In genomic region chr1:162091681-162092524, GRCh38 we compare ENCODE assay signal across 1 cellular context.
TF ChIP-seq lines count a peak whose summit lies in the region.

No MANE protein-coding gene starts in this region.

TF ChIP-seq in H1, 55 proteins besides CTCF, POLR2A, EP300 and RAD21:
- TF ChIP-seq BRCA1 (IDR thresholded peaks at IDR 0.05; ENCODE audit: low read depth, low read length): no peak
- TF ChIP-seq JUND (IDR thresholded peaks at IDR 0.05; ENCODE audit: low read length): no peak
- TF ChIP-seq USF2 (IDR thresholded peaks at IDR 0.05; ENCODE audit: low read length): no peak
- peak; percentile 67; the same call in 1 of the 2 replicates for TF ChIP-seq YY1 (IDR thresholded peaks at IDR 0.05; ENCODE audit: low read depth, low read length)
- peak; percentile 94 for TF ChIP-seq NANOG (IDR thresholded peaks at IDR 0.05; ENCODE audit: insufficient read depth, low read depth, low read length, poor library complexity, severe bottlenecking)
- no peak for TF ChIP-seq POU5F1 (IDR thresholded peaks at IDR 0.05; ENCODE audit: low read depth, low read length)
- TF ChIP-seq RFX5 (IDR thresholded peaks at IDR 0.05; ENCODE audit: borderline replicate concordance, low read depth, low read length): no peak
- TF ChIP-seq KDM4A (IDR thresholded peaks at IDR 0.05; ENCODE audit: low read depth, low read length, severe bottlenecking): no peak
- TF ChIP-seq ASH2L (IDR thresholded peaks at IDR 0.05; ENCODE audit: low read length): no peak
- TF ChIP-seq EZH2 (IDR thresholded peaks at IDR 0.05; ENCODE audit: low read depth, low read length, severe bottlenecking): no peak
- no peak for TF ChIP-seq KDM5A (IDR thresholded peaks at IDR 0.05; ENCODE audit: low read length)
- TF ChIP-seq CHD1 (IDR thresholded peaks at IDR 0.05; ENCODE audit: low read depth, low read length): no peak
- peak; percentile 53; the same call in 1 of the 2 replicates for TF ChIP-seq SP1 (IDR thresholded peaks at IDR 0.05; ENCODE audit: low read depth, low read length)
- TF ChIP-seq SP2 (IDR thresholded peaks at IDR 0.05; ENCODE audit: low read length): no peak
- TF ChIP-seq CBX8 (IDR thresholded peaks at IDR 0.05; ENCODE audit: borderline replicate concordance, low read depth, low read length): no peak
- no peak for TF ChIP-seq FOSL1 (IDR thresholded peaks at IDR 0.05; ENCODE audit: insufficient read depth, low read depth, low read length)
- TF ChIP-seq JUN (IDR thresholded peaks at IDR 0.05; ENCODE audit: low read depth, low read length): no peak
- no peak for TF ChIP-seq CBX5 (IDR thresholded peaks at IDR 0.05; ENCODE audit: low read depth, low read length)
- peak; percentile 49 for TF ChIP-seq CTBP2 (IDR thresholded peaks at IDR 0.05; ENCODE audit: borderline replicate concordance, insufficient read depth, insufficient read length, low read length)
- no peak for TF ChIP-seq SUZ12 (IDR thresholded peaks at IDR 0.05; ENCODE audit: low read length)
- TF ChIP-seq SIX5 (IDR thresholded peaks at IDR 0.05; ENCODE audit: low read depth, low read length): no peak
- no peak for TF ChIP-seq KDM1A (IDR thresholded peaks at IDR 0.05; ENCODE audit: borderline replicate concordance, low read length)
- TF ChIP-seq TCF12 (IDR thresholded peaks at IDR 0.05; ENCODE audit: low read depth, low read length): 0 out of 2 replicates have a peak, but pooled peaks have one; percentile 25
- no peak for TF ChIP-seq SIRT6 (IDR thresholded peaks at IDR 0.05; ENCODE audit: low read length)
- TF ChIP-seq EGR1 (IDR thresholded peaks at IDR 0.05; ENCODE audit: borderline replicate concordance, low read depth, low read length): no peak
- TF ChIP-seq RNF2 (IDR thresholded peaks at IDR 0.05; ENCODE audit: borderline replicate concordance, low read depth, low read length, missing control alignments, poor library complexity, severe bottlenecking): no peak
- no peak for TF ChIP-seq CHD2 (IDR thresholded peaks at IDR 0.05; ENCODE audit: low read length)
- TF ChIP-seq HDAC2 (IDR thresholded peaks at IDR 0.05; ENCODE audit: borderline replicate concordance in 1 of 2, low read depth in 2 of 2, low read length in 2 of 2): peak in 1 of 2 experiments; percentile 92; a peak in 1 of 4 replicates
- TF ChIP-seq CEBPB (IDR thresholded peaks at IDR 0.05; ENCODE audit: low read depth, low read length): peak; percentile 40; the same call in 1 of the 2 replicates
- TF ChIP-seq MAFK (IDR thresholded peaks at IDR 0.05; ENCODE audit: low read depth, low read length): no peak
- TF ChIP-seq GTF2F1 (IDR thresholded peaks at IDR 0.05; ENCODE audit: borderline replicate concordance, low read depth, low read length): no peak
- TF ChIP-seq ATF3 (IDR thresholded peaks at IDR 0.05; ENCODE audit: insufficient read depth, low read depth, low read length): no peak
- no peak for TF ChIP-seq RBBP5 (IDR thresholded peaks at IDR 0.05; ENCODE audit: borderline replicate concordance, low read depth, low read length)
- no peak for TF ChIP-seq HDAC6 (IDR thresholded peaks at IDR 0.05; ENCODE audit: low read depth, low read length)
- no peak for TF ChIP-seq RXRA (IDR thresholded peaks at IDR 0.05; ENCODE audit: insufficient read depth, low read depth, low read length)
- TF ChIP-seq ATF2 (IDR thresholded peaks at IDR 0.05; ENCODE audit: low read length): no peak
- no peak for TF ChIP-seq TBP (IDR thresholded peaks at IDR 0.05; ENCODE audit: low read depth, low read length)
- TF ChIP-seq BACH1 (IDR thresholded peaks at IDR 0.05; ENCODE audit: low read length): no peak; the same call in 1 of the 2 replicates
- no peak for TF ChIP-seq POLR2AphosphoS5 (IDR thresholded peaks at IDR 0.05; ENCODE audit: low read depth, low read length)
- TF ChIP-seq BCL11A (IDR thresholded peaks at IDR 0.05; ENCODE audit: low read depth in 2 of 2, low read length in 2 of 2): no peak
- no peak for TF ChIP-seq PHF8 (conservative IDR thresholded peaks at IDR 0.05; ENCODE audit: low read depth, low read length)
- no peak for TF ChIP-seq E2F6 (IDR thresholded peaks at IDR 0.05)
- TF ChIP-seq TAF1 (IDR thresholded peaks at IDR 0.05; ENCODE audit: low read depth, low read length): no peak
- TF ChIP-seq MAX (IDR thresholded peaks at IDR 0.05): no peak
- TF ChIP-seq SP4 (IDR thresholded peaks at IDR 0.05; ENCODE audit: low read length): no peak
- no peak for TF ChIP-seq TAF7 (optimal IDR thresholded peaks at IDR 0.05; ENCODE audit: borderline replicate concordance, low read depth, low read length)
- peak; percentile 95 for TF ChIP-seq CHD7 (IDR thresholded peaks at IDR 0.05; ENCODE audit: insufficient replicate concordance, low read length)
- TF ChIP-seq SRF (IDR thresholded peaks at IDR 0.05; ENCODE audit: low read depth, low read length): no peak
- TF ChIP-seq ZNF274 (IDR thresholded peaks at IDR 0.05; ENCODE audit: borderline replicate concordance, extremely low read depth, low read length): no peak
- TF ChIP-seq CREB1 (IDR thresholded peaks at IDR 0.05): no peak
- TF ChIP-seq TEAD4 (IDR thresholded peaks at IDR 0.05; ENCODE audit: low read depth, low read length): peak; percentile 92
- TF ChIP-seq NRF1 (IDR thresholded peaks at IDR 0.05; ENCODE audit: low read depth, low read length): no peak
- no peak for TF ChIP-seq SAP30 (IDR thresholded peaks at IDR 0.05; ENCODE audit: insufficient read depth, insufficient replicate concordance, low read length)
- TF ChIP-seq GABPA (IDR thresholded peaks at IDR 0.05; ENCODE audit: borderline replicate concordance, insufficient read depth, low read length): no peak
- TF ChIP-seq SIN3A (conservative IDR thresholded peaks at IDR 0.05 in 1 of 2, IDR thresholded peaks at IDR 0.05 in 1 of 2; ENCODE audit: low read depth in 1 of 2, low read length in 2 of 2): no peak
